Comparison of ENCODE assay signal across 1 cellular context in the genomic region with DNA sequence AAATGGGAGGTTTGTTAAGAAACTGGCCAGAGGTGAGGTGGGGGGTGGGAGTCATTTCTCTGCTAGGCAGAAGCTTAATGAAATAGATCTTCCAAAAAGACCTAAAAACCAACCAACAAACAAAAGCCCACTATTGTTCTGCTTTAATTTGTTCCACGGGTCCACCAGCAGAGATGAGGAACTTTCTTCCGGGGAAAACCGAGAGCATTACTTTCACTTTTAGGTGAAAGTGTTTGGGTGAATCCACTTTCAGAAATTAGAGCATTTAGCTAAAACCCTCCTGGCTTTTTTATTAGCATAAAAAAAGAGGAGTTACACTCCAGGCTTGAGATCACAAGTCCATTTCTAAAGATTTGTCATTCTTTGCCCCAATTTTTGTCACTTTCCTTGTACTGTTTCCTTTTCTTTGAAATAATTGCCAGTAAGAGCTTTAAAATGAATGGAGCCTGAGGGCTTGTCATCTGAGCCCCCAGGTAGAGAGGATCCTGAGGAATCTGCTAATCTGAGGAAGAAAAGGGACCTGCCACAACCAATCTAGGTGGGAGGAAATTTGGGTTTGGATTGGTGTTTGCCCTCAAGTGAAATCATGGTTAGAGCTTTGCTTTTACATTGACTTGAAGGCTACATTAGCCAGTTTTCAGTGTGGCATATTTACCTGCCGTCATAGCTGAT.
TF ChIP-seq lines count a peak whose summit lies in the region.

No MANE protein-coding gene starts in this region.

TF ChIP-seq in H1, 55 proteins besides CTCF, POLR2A, EP300 and RAD21 (continued from another document):
- no peak for TF ChIP-seq CHD1 (IDR thresholded peaks at IDR 0.05; ENCODE audit: low read depth, low read length)
- no peak for TF ChIP-seq TEAD4 (IDR thresholded peaks at IDR 0.05; ENCODE audit: low read depth, low read length)
- TF ChIP-seq GTF2F1 (IDR thresholded peaks at IDR 0.05; ENCODE audit: borderline replicate concordance, low read depth, low read length), result no peak
TF ChIP-seq in H1: peak in this region for 0.
